In genomic region chr15:49423906-49424520, GRCh38 we compare ENCODE assay signal across 14 cellular contexts. TPM values are rescaled to one million over a fixed set of nuclear protein-coding genes. Genes with fewer than 3 reads are reported as not detected.
DNase-seq lines count a peak whose midpoint lies in the region; ATAC-seq and TF ChIP-seq lines count a peak whose summit lies in the region.
"Had no signal": no experiment of that assay in that cellular context is flagged by ENCODE, and none has a peak within 500 bp of the region (broad histone marks: within the 10 kb centered on the region; RNA-seq: fewer than 3 reads in every experiment).

No MANE protein-coding gene starts in this region.

- H3K4me3 ChIP-seq in astrocyte of the cerebellum (ENCODE audit: low read depth, low read length) (peak overlapping the region; percentile 11), ovary (peak overlapping the region; percentile 51), upper lobe of right lung (peak overlapping the region; percentile 46)

- H3K27me3 ChIP-seq in ovary, result no peaks in the 10 kb centered on the region
- no peaks in the 10 kb centered on the region for H3K27me3 ChIP-seq in upper lobe of right lung

- WGBS in ovary, 3 donors, result 11 to 21% (median 15%) methylated on average over 5 of the region's 5 CpGs

- no peak for TF ChIP-seq POLR2A in ovary (IDR thresholded peaks at IDR 0.05)

- TF ChIP-seq CTCF in astrocyte of the cerebellum (IDR thresholded peaks at IDR 0.05; ENCODE audit: low read depth, low read length, missing control alignments) (no peak), ovary (IDR thresholded peaks at IDR 0.05) (no peak), upper lobe of right lung (IDR thresholded peaks at IDR 0.05) (no peak)

- no peak for TF ChIP-seq EP300 in ovary (IDR thresholded peaks at IDR 0.05)

- no peaks in the 10 kb centered on the region for H3K36me3 ChIP-seq in ovary
- no peaks in the 10 kb centered on the region for H3K36me3 ChIP-seq in upper lobe of right lung

- in situ Hi-C loops in astrocyte of the cerebellum (cut with HindIII; ENCODE audit: low sequenced_read_pairs), result no loop called here

- peak; percentile 20 for ATAC-seq in Right ventricle myocardium superior (ENCODE audit: poor library complexity)
- no peak for ATAC-seq in upper lobe of right lung

- H3K4me1 ChIP-seq in ovary (ENCODE audit: insufficient read depth), result no peaks in the 10 kb centered on the region
- H3K4me1 ChIP-seq in upper lobe of right lung, result no peaks in the 10 kb centered on the region
- H3K4me1 ChIP-seq: parathyroid adenoma had no signal

- DNase-seq in astrocyte of the cerebellum (ENCODE audit: low read depth), result no peak
- no peak for DNase-seq in Right ventricle myocardium superior
- no peak for DNase-seq in ovary
- DNase-seq in upper lobe of right lung, result no peak
- no peak for DNase-seq in T-helper 9 cell
- no peak for DNase-seq in activated gamma-delta T cell (lab: John Stamatoyannopoulos, UW)
- DNase-seq in glomerular visceral epithelial cell (ENCODE audit: extremely low spot score), result no peak
- DNase-seq: activated CD8-positive, alpha-beta memory T cell treated with anti-CD3 and anti-CD28 coated beads for 24 hours; activated naive CD4-positive, alpha-beta T cell treated with anti-CD3 and anti-CD28 coated beads, Interleukin-2, amount 10 ng/mL, durations not matched to agents 7 days and 5 days; mammary epithelial cell; NCI-H1105; NCI-H510A; RPMI8226 had no signal

- peak overlapping the region in 1 of 2 donors; percentile 66 for H3K27ac ChIP-seq in ovary
- peak overlapping the region; percentile 33 for H3K27ac ChIP-seq in upper lobe of right lung
- H3K27ac ChIP-seq: parathyroid adenoma had no signal

- no peaks in the 10 kb centered on the region for H3K9me3 ChIP-seq in ovary
- H3K9me3 ChIP-seq in upper lobe of right lung, result no peaks in the 10 kb centered on the region

- intact Hi-C loops in Right ventricle myocardium superior (cut with DNase I), result loop anchor here (5.0 to 10.0 kb wide), 2 partner anchors 192 to 569 kb away; no protein-coding TSS in a partner anchor
- intact Hi-C loops in ovary (cut with DNase I), result loop anchor here in 2 of 4 donors (5.0 to 10.0 kb wide), 3 partner anchors 187 to 718 kb away; no protein-coding TSS in a partner anchor
- intact Hi-C loops in upper lobe of right lung (cut with DNase I), result no loop called here

RNA-seq across cellular contexts. Expression of gene FGF7, which starts 1.0 kb away (rescaled TPM):
- total RNA-seq in Right ventricle myocardium superior (35.0 TPM), ovary (10 to 100 TPM; 20.2 to 71.8 (median 38.9) TPM), upper lobe of right lung (21.9 TPM)
- polyA plus RNA-seq in ovary, result 10 to 100 TPM; 45.3 to 49.0 TPM
- polyA plus RNA-seq: mammary epithelial cell had no signal
